ENCODE assay signal across 31 cellular contexts in genomic region chrX:143945171-143945570, GRCh38.
"Had no signal": no experiment of that assay in that cellular context is flagged by ENCODE, and none has a peak within 500 bp of the region (broad histone marks: within the 10 kb centered on the region; RNA-seq: fewer than 3 reads in every experiment).

No MANE protein-coding gene starts in this region.

- H3K4me3 ChIP-seq: hepatocyte, lower lobe of right lung, neural progenitor cell, ovary, prostate gland, skin epidermis, stomach, testis, thyroid gland, transverse colon, upper lobe of left lung, vagina had no signal

- H3K27ac ChIP-seq: hepatocyte, lower lobe of right lung, neural progenitor cell, neutrophil, ovary, prostate gland, skin epidermis, stomach, testis, thyroid gland, transverse colon, upper lobe of left lung, vagina had no signal

- H3K4me1 ChIP-seq: lower lobe of right lung, neural progenitor cell, prostate gland, stomach, testis, thyroid gland, transverse colon, upper lobe of left lung, vagina had no signal

- DNase-seq: islet precursor cell; kidney glomerular epithelial cell; left cardiac atrium; lower lobe of right lung; naive B cell; natural killer cell; nephron progenitor cell; occipital lobe; ovary; posterior cingulate gyrus; retina; right cardiac atrium; stimulated activated CD4-positive, alpha-beta T cell treated with anti-CD3 and anti-CD28 coated beads, Interleukin-12 subunit alpha, Interleukin-12 subunit beta, amount 100 ng/mL, for 4 hours; stimulated activated CD4-positive, alpha-beta T cell treated with anti-CD3 and anti-CD28 coated beads, Interleukin-15, amount 100 ng/mL, for 24 hours; stimulated activated CD4-positive, alpha-beta T cell treated with anti-CD3 and anti-CD28 coated beads, Interleukin-2, amount 100 ng/mL, for 24 hours; stimulated activated CD4-positive, alpha-beta T cell treated with anti-CD3 and anti-CD28 coated beads, Interleukin-4, amount 100 ng/mL, for 1 hour; stimulated activated naive B cell treated with anti-CD40 and anti-IgM and Interleukin-4, amounts not matched to agents 10 μg/mL and 1 μg/mL and 100 μg/mL, for 72 hours; stimulated activated naive CD8-positive, alpha-beta T cell treated with anti-CD3 and anti-CD28 coated beads, Interleukin-15, Interleukin-2, amounts not matched to agents 100 U/mL and 50 U/mL, for 24 hours; stomach; testis; thyroid gland; transverse colon; upper lobe of left lung had no signal

- H3K27me3 ChIP-seq: hepatocyte, neural progenitor cell, neutrophil, ovary, stomach, testis, thyroid gland, transverse colon, upper lobe of left lung, vagina had no signal

- ATAC-seq: left cardiac atrium; left lobe of liver; lower lobe of right lung; natural killer cell; right cardiac atrium; sciatic nerve; stimulated activated naive B cell treated with anti-CD40 and anti-IgM and Interleukin-4, amounts not matched to agents 10 μg/mL and 1 μg/mL and 100 μg/mL, for 72 hours; stimulated activated naive CD8-positive, alpha-beta T cell treated with anti-CD3 and anti-CD28 coated beads, Interleukin-15, Interleukin-2, amounts not matched to agents 100 U/mL and 50 U/mL, for 24 hours had no signal
